In genomic region chr3:52221563-52222318, GRCh38 we compare ENCODE assay signal across 11 cellular contexts. TPM values are rescaled to one million over a fixed set of nuclear protein-coding genes. Genes with fewer than 3 reads are reported as not detected.
DNase-seq lines count a peak whose midpoint lies in the region; ATAC-seq and TF ChIP-seq lines count a peak whose summit lies in the region.
"Had no signal": no experiment of that assay in that cellular context is flagged by ENCODE, and none has a peak within 500 bp of the region (broad histone marks: within the 10 kb centered on the region; RNA-seq: fewer than 3 reads in every experiment).

No MANE protein-coding gene starts in this region.

- no peaks in the 10 kb centered on the region for H3K9me3 ChIP-seq in endodermal cell (ENCODE audit: control insufficient read depth, low read length)
- H3K9me3 ChIP-seq in Caco-2, result no peaks in the 10 kb centered on the region

- peaks cover 8% of the 10 kb centered on the region for H3K4me1 ChIP-seq in endodermal cell (ENCODE audit: control insufficient read depth, insufficient read depth, low read length)
- H3K4me1 ChIP-seq in Caco-2, result peaks cover 9% of the 10 kb centered on the region

- no peak overlapping the region for H3K9ac ChIP-seq in endodermal cell (ENCODE audit: extremely low read depth, low read length, poor library complexity, severe bottlenecking)

- POLR2A ChIA-PET in Caco-2 (lab: Charles Lee), result interaction anchor here (1.1 kb wide), 1 partner anchor 68 kb away, joined by 3 read pairs; no protein-coding TSS in a partner anchor

- peaks cover 7% of the 10 kb centered on the region for H3K36me3 Mint-ChIP-seq in stimulated activated naive CD8-positive, alpha-beta T cell treated with anti-CD3 and anti-CD28 coated beads, Interleukin-15, Interleukin-2, amounts not matched to agents 100 ng/mL and 50 ng/mL, for 24 hours (ENCODE audit: low read depth)
- peaks cover 3% of the 10 kb centered on the region for H3K36me3 Mint-ChIP-seq in activated T-cell treated with anti-CD3 and anti-CD28 coated beads, Interleukin-2, amount 50 U/mL, for 24 hours (ENCODE audit: low read depth)
- H3K36me3 Mint-ChIP-seq in endodermal cell (ENCODE audit: low read depth) (no peaks in the 10 kb centered on the region), Caco-2 (ENCODE audit: insufficient read depth, unreplicated experiment) (no peaks in the 10 kb centered on the region)

- H3K4me1 Mint-ChIP-seq in stimulated activated naive CD8-positive, alpha-beta T cell treated with anti-CD3 and anti-CD28 coated beads, Interleukin-15, Interleukin-2, amounts not matched to agents 100 ng/mL and 50 ng/mL, for 24 hours (ENCODE audit: low read depth), result peaks cover 85% of the 10 kb centered on the region
- H3K4me1 Mint-ChIP-seq in activated T-cell treated with anti-CD3 and anti-CD28 coated beads, Interleukin-2, amount 50 U/mL, for 24 hours (ENCODE audit: low read depth), result peaks cover 94% of the 10 kb centered on the region
- H3K4me1 Mint-ChIP-seq in endodermal cell (peaks cover 10% of the 10 kb centered on the region), Caco-2 (ENCODE audit: low read depth, unreplicated experiment) (peaks cover 6% of the 10 kb centered on the region)

- H3K9me3 Mint-ChIP-seq in stimulated activated naive CD8-positive, alpha-beta T cell treated with anti-CD3 and anti-CD28 coated beads, Interleukin-15, Interleukin-2, amounts not matched to agents 100 ng/mL and 50 ng/mL, for 24 hours, result no peaks in the 10 kb centered on the region
- no peaks in the 10 kb centered on the region for H3K9me3 Mint-ChIP-seq in activated T-cell treated with anti-CD3 and anti-CD28 coated beads, Interleukin-2, amount 50 U/mL, for 24 hours
- no peaks in the 10 kb centered on the region for H3K9me3 Mint-ChIP-seq in endodermal cell
- H3K9me3 Mint-ChIP-seq in Caco-2 (ENCODE audit: unreplicated experiment), result no peaks in the 10 kb centered on the region

- H3K36me3 ChIP-seq in endodermal cell (ENCODE audit: control insufficient read depth, insufficient read depth, low read length) (no peaks in the 10 kb centered on the region), Caco-2 (ENCODE audit: control insufficient read depth, insufficient read depth, low read length) (no peaks in the 10 kb centered on the region)

- BruUV-seq in Caco-2 (replicated peaks; lab: Mats Ljungman, UMichigan), result no TSS peak

- no peaks in the 10 kb centered on the region for H3K27me3 ChIP-seq in endodermal cell (ENCODE audit: control insufficient read depth, insufficient read depth, low read length, poor library complexity, severe bottlenecking)
- no peaks in the 10 kb centered on the region for H3K27me3 ChIP-seq in Caco-2 (replicated peaks; ENCODE audit: control insufficient read depth, insufficient read depth, low read length)

- no peak overlapping the region for H3K27ac ChIP-seq in endodermal cell (ENCODE audit: low read depth, low read length)

- TF ChIP-seq CTCF in endodermal cell (conservative IDR thresholded peaks at IDR 0.05), result no peak
- TF ChIP-seq CTCF in Caco-2 (IDR thresholded peaks at IDR 0.05; ENCODE audit: insufficient read depth in 1 of 2, low read depth in 1 of 2, low read length in 1 of 2, severe bottlenecking in 1 of 2, unreplicated experiment in 1 of 2), result no peak

- no peak for DNase-seq in stimulated activated naive CD8-positive, alpha-beta T cell treated with anti-CD3 and anti-CD28 coated beads, Interleukin-15, Interleukin-2, amounts not matched to agents 100 U/mL and 50 U/mL, for 24 hours
- DNase-seq in activated T-cell treated with anti-CD3 and anti-CD28 coated beads, Interleukin-2, amount 50 U/mL, for 24 hours, result peak; percentile 76
- DNase-seq in endodermal cell, result peak; percentile 46
- no peak for DNase-seq in AML-193 (lab: John Stamatoyannopoulos, UW)
- no peak for DNase-seq in COLO668 (lab: John Stamatoyannopoulos, UW; ENCODE audit: unreplicated experiment)
- DNase-seq in Caco-2, result no peak
- no peak for DNase-seq in NCI-H446 treated with DMSO at 0.1 percent for 48 hours (lab: John Stamatoyannopoulos, UW)
- DNase-seq: GOT3, NCI-H82 had no signal

- H3K4me3 Mint-ChIP-seq in stimulated activated naive CD8-positive, alpha-beta T cell treated with anti-CD3 and anti-CD28 coated beads, Interleukin-15, Interleukin-2, amounts not matched to agents 100 ng/mL and 50 ng/mL, for 24 hours, result peak overlapping the region; percentile 73
- peak overlapping the region; percentile 70 for H3K4me3 Mint-ChIP-seq in activated T-cell treated with anti-CD3 and anti-CD28 coated beads, Interleukin-2, amount 50 U/mL, for 24 hours
- H3K4me3 Mint-ChIP-seq in endodermal cell, result no peak overlapping the region
- H3K4me3 Mint-ChIP-seq in Caco-2 (ENCODE audit: unreplicated experiment), result no peak overlapping the region

- no peaks in the 10 kb centered on the region for H3K27me3 Mint-ChIP-seq in stimulated activated naive CD8-positive, alpha-beta T cell treated with anti-CD3 and anti-CD28 coated beads, Interleukin-15, Interleukin-2, amounts not matched to agents 100 ng/mL and 50 ng/mL, for 24 hours
- no peaks in the 10 kb centered on the region for H3K27me3 Mint-ChIP-seq in activated T-cell treated with anti-CD3 and anti-CD28 coated beads, Interleukin-2, amount 50 U/mL, for 24 hours
- H3K27me3 Mint-ChIP-seq in endodermal cell (ENCODE audit: insufficient read depth) (no peaks in the 10 kb centered on the region), Caco-2 (ENCODE audit: insufficient read depth, unreplicated experiment) (no peaks in the 10 kb centered on the region)

- WGBS in endodermal cell (ENCODE audit: insufficient coverage in 1 of 2, insufficient read length in 1 of 2), 2 experiments, result 94 to 95% methylated on average over 33 to 34 of the region's 34 CpGs

- intact Hi-C loops in Caco-2 (cut with micrococcal nuclease; ENCODE audit: unreplicated experiment), result no loop called here

- CTCF ChIA-PET in Caco-2 (lab: Charles Lee), result interaction anchor here (0.6 to 3.7 kb wide), 5 partner anchors 9 to 163 kb away, joined by 4 to 32 read pairs (median 20); no protein-coding TSS in a partner anchor

- H3K4me3 ChIP-seq in endodermal cell (ENCODE audit: low read length), result no peak overlapping the region
- no peak overlapping the region for H3K4me3 ChIP-seq in Caco-2 (ENCODE audit: low read depth, low read length)

- H3K27ac Mint-ChIP-seq in stimulated activated naive CD8-positive, alpha-beta T cell treated with anti-CD3 and anti-CD28 coated beads, Interleukin-15, Interleukin-2, amounts not matched to agents 100 ng/mL and 50 ng/mL, for 24 hours, result peak overlapping the region; percentile 49
- H3K27ac Mint-ChIP-seq in activated T-cell treated with anti-CD3 and anti-CD28 coated beads, Interleukin-2, amount 50 U/mL, for 24 hours, result peak overlapping the region; percentile 80
- no peak overlapping the region for H3K27ac Mint-ChIP-seq in endodermal cell
- H3K27ac Mint-ChIP-seq in Caco-2 (ENCODE audit: unreplicated experiment), result no peak overlapping the region

- ATAC-seq in stimulated activated naive CD8-positive, alpha-beta T cell treated with anti-CD3 and anti-CD28 coated beads, Interleukin-15, Interleukin-2, amounts not matched to agents 100 U/mL and 50 U/mL, for 24 hours, result no peak

RNA-seq across cellular contexts. Expression of gene TLR9, which starts 3.7 kb away (rescaled TPM):
- total RNA-seq in endodermal cell, result under 1 TPM in 1 of 2 donors, not detected in 1; 0.11 TPM
- polyA plus RNA-seq in endodermal cell (2013, experiment 1 of 2), result 0.18 TPM
- 0.17 TPM for polyA plus RNA-seq in endodermal cell (2013, experiment 2 of 2)
- not detected in 2 replicates for total RNA-seq in Caco-2 (2022)
- total RNA-seq: MCF 10A had no signal

RNA-seq across cellular contexts. Expression of gene TWF2, which starts 17.2 kb away (rescaled TPM):
- total RNA-seq in endodermal cell (10 to 100 TPM; 40.7 to 41.9 TPM), Caco-2 (2022) (29.9 and 30.5 TPM in 2 replicates)
- 32.6 TPM for polyA plus RNA-seq in endodermal cell (2013, experiment 1 of 2)
- 27.3 TPM for polyA plus RNA-seq in endodermal cell (2013, experiment 2 of 2)

RNA-seq across cellular contexts. Expression of gene ALAS1, which starts 23.8 kb away (rescaled TPM):
- total RNA-seq in endodermal cell (10 to 100 TPM; 33.6 to 50.1 TPM), Caco-2 (2022) (53.1 and 60.0 TPM in 2 replicates)
- 49.3 TPM for polyA plus RNA-seq in endodermal cell (2013, experiment 1 of 2)
- polyA plus RNA-seq in endodermal cell (2013, experiment 2 of 2), result 41.2 TPM

RNA-seq across cellular contexts. Expression of gene PPM1M, which starts 23.8 kb away (rescaled TPM):
- 1 to 10 TPM; 6.7 to 6.8 TPM for total RNA-seq in endodermal cell
- 4.8 TPM for polyA plus RNA-seq in endodermal cell (2013, experiment 1 of 2)
- 3.8 TPM for polyA plus RNA-seq in endodermal cell (2013, experiment 2 of 2)
- 6.7 and 8.3 TPM in 2 replicates for total RNA-seq in Caco-2 (2022)

RNA-seq across cellular contexts. Expression of gene WDR82, which starts 56.7 kb away (rescaled TPM):
- total RNA-seq in endodermal cell (10 to 100 TPM; 78.4 to 84.2 TPM), Caco-2 (2022) (67.1 and 68.7 TPM in 2 replicates)
- 95.1 TPM for polyA plus RNA-seq in endodermal cell (2013, experiment 1 of 2)
- 88.3 TPM for polyA plus RNA-seq in endodermal cell (2013, experiment 2 of 2)

Comparison
In these comparisons a context has a peak if more than half of its experiments do, and no peak if none do; other contexts are left out.
1. H3K27ac Mint-ChIP-seq: peak in stimulated activated naive CD8-positive, alpha-beta T cell treated with anti-CD3 and anti-CD28 coated beads, Interleukin-15, Interleukin-2, amounts not matched to agents 100 ng/mL and 50 ng/mL, for 24 hours (single experiment) and activated T-cell treated with anti-CD3 and anti-CD28 coated beads, Interleukin-2, amount 50 U/mL, for 24 hours (single experiment); none in endodermal cell (single experiment) and Caco-2 (single experiment).
2. H3K4me3 Mint-ChIP-seq: peak in stimulated activated naive CD8-positive, alpha-beta T cell treated with anti-CD3 and anti-CD28 coated beads, Interleukin-15, Interleukin-2, amounts not matched to agents 100 ng/mL and 50 ng/mL, for 24 hours (single experiment) and activated T-cell treated with anti-CD3 and anti-CD28 coated beads, Interleukin-2, amount 50 U/mL, for 24 hours (single experiment); none in endodermal cell (single experiment) and Caco-2 (single experiment).
3. DNase-seq: peak in activated T-cell treated with anti-CD3 and anti-CD28 coated beads, Interleukin-2, amount 50 U/mL, for 24 hours (single experiment) and endodermal cell (single experiment); none in stimulated activated naive CD8-positive, alpha-beta T cell treated with anti-CD3 and anti-CD28 coated beads, Interleukin-15, Interleukin-2, amounts not matched to agents 100 U/mL and 50 U/mL, for 24 hours (single experiment), AML-193 (0 of 2), COLO668 (single experiment), Caco-2 (0 of 2) and NCI-H446 treated with DMSO at 0.1 percent for 48 hours (single experiment).